ENCODE assay signal across 12 cellular contexts in the genomic region with DNA sequence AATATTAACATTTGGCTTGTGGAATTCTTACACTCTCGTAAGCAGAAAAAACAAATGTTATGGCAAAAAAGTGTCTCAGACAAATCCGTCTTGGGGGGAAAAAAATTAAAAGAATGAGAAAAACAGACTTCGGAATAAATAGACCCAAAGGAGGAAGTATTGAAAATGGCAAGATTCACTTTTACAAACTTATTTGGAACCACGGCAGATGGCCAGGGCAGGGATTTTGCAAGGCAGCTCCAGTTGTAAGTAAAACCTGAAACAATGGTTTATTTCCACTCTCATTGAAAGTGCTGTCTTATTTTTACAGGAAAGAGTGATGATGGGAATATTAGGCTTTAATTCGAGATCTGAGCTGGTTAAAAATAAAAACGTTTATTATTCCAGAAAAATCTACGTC. TPM values are rescaled to one million over a fixed set of nuclear protein-coding genes. Genes with fewer than 3 reads are reported as not detected.
A peak's percentile ranks its signal among the peaks of the same experiment; 100 is the strongest.
DNase-seq lines count a peak whose midpoint lies in the region; ATAC-seq, FAIRE-seq and TF ChIP-seq lines count a peak whose summit lies in the region.
"Had no signal": no experiment of that assay in that cellular context is flagged by ENCODE, and none has a peak within 500 bp of the region (broad histone marks: within the 10 kb centered on the region; RNA-seq: fewer than 3 reads in every experiment).

No MANE protein-coding gene starts in this region.

- H3K4me2 ChIP-seq in OCI-LY7 (ENCODE audit: low read length): peak overlapping the region; percentile 99; the same call in 1 of the 2 replicates

- H3K4me3 ChIP-seq in OCI-LY7 (ENCODE audit: low read depth, low read length, poor library complexity, severe bottlenecking): no peak overlapping the region
- peak overlapping the region in 1 of 3 donors; percentile 2 for H3K4me3 ChIP-seq in skeletal muscle tissue (ENCODE audit: low read length in 3 of 3)

- ATAC-seq in GM19397 (IDR thresholded peaks at IDR 0.05; ENCODE audit: unreplicated experiment): no peak

- DNase-seq in GM19239 (ENCODE audit: insufficient read length, low spot score) (no peak), OCI-LY7 (ENCODE audit: low spot score) (no peak), fibroblast of gingiva (ENCODE audit: low read depth) (peak; percentile 40), AG08395 (ENCODE audit: low spot score) (no peak), RWPE1 (ENCODE audit: low spot score) (no peak)
- DNase-seq in stimulated activated CD4-positive, alpha-beta T cell treated with anti-CD3 and anti-CD28 coated beads, Interleukin-4, amount 100 ng/mL, for 24 hours: no peak
- DNase-seq: cerebellar nuclear complex, NCI-H446 treated with DMSO at 0.1 percent for 48 hours, trophoblast cell had no signal

- H3K36me3 ChIP-seq in OCI-LY7 (ENCODE audit: insufficient read depth, low read length) (no peaks in the 10 kb centered on the region), skeletal muscle tissue (ENCODE audit: control insufficient read depth in 3 of 3, insufficient read depth in 3 of 3, low read length in 3 of 3) (no peaks in the 10 kb centered on the region)

- CTCF ChIA-PET in OCI-LY7 (lab: Charles Lee; ENCODE audit: unreplicated experiment) (no interaction called here), RWPE1 (lab: Yijun Ruan, JAX) (no interaction called here)

- no peak overlapping the region for H3K9ac ChIP-seq in skeletal muscle tissue (ENCODE audit: low read depth in 1 of 3, low read length in 3 of 3)

- H3K9me3 ChIP-seq in OCI-LY7 (ENCODE audit: low read length): no peaks in the 10 kb centered on the region
- H3K9me3 ChIP-seq in skeletal muscle tissue (ENCODE audit: control insufficient read depth in 3 of 3, low read length in 3 of 3): no peaks in the 10 kb centered on the region

- intact Hi-C loops in OCI-LY7 (cut with micrococcal nuclease; ENCODE audit: unreplicated experiment): loop anchor here (5.0 kb wide), 3 partner anchors 326 to 729 kb away; no protein-coding TSS in a partner anchor

- peak; percentile 4 for FAIRE-seq in GM19239 (lab: Jason Lieb, UNC)
- FAIRE-seq: TTC549 had no signal

- no TSS peak for BruUV-seq in OCI-LY7 (replicated peaks; lab: Mats Ljungman, UMichigan)

- H3K9me2 ChIP-seq in OCI-LY7 (ENCODE audit: insufficient read depth, low read length): no peaks in the 10 kb centered on the region

- POLR2A ChIA-PET in OCI-LY7 (lab: Charles Lee): interaction anchor here (0.7 kb wide), 2 partner anchors 132 to 1296 kb away, joined by 3 read pairs; no protein-coding TSS in a partner anchor
- POLR2A ChIA-PET in RWPE1 (lab: Yijun Ruan, JAX; ENCODE audit: low non-redundant PET): interaction anchor here (0.7 kb wide), 1 partner anchor 727 kb away, joined by 6 read pairs; no protein-coding TSS in a partner anchor

- TF ChIP-seq CTCF in OCI-LY7 (conservative IDR thresholded peaks at IDR 0.05; ENCODE audit: low read length) (no peak), RWPE1 (conservative IDR thresholded peaks at IDR 0.05; ENCODE audit: low read depth) (no peak)

- H2AFZ ChIP-seq in OCI-LY7 (ENCODE audit: low read length): no peak overlapping the region; the same call in 1 of the 2 replicates

- no peaks in the 10 kb centered on the region for H3K79me2 ChIP-seq in OCI-LY7 (ENCODE audit: insufficient read depth, low read depth, low read length)

- H3K27me3 ChIP-seq in skeletal muscle tissue (ENCODE audit: control insufficient read depth in 3 of 3, insufficient read depth in 3 of 3, low read length in 3 of 3): no peaks in the 10 kb centered on the region

- H4K20me1 ChIP-seq in OCI-LY7 (ENCODE audit: insufficient read depth, low read length): no peaks in the 10 kb centered on the region

- H3K4me1 ChIP-seq in OCI-LY7 (ENCODE audit: insufficient read depth, low read length, poor library complexity, severe bottlenecking) (peaks cover 8% of the 10 kb centered on the region), skeletal muscle tissue (ENCODE audit: control insufficient read depth in 3 of 3, insufficient read depth in 3 of 3, low read length in 3 of 3) (peaks cover 20 to 36% (median 35%) of the 10 kb centered on the region in 3 donors)

- H3K27ac ChIP-seq in OCI-LY7 (ENCODE audit: low read depth, low read length, poor library complexity, severe bottlenecking) (no peak overlapping the region), skeletal muscle tissue (ENCODE audit: low read depth, low read length) (peak overlapping the region; percentile 97), RWPE1 (no peak overlapping the region; the same call in 1 of the 2 replicates)

RNA-seq across cellular contexts. Expression of gene ZNF438, which starts 1.5 kb away (rescaled TPM):
- total RNA-seq in OCI-LY7 (2014; rRNA removed; shearing (Covaris generic)): 1.3 and 2.0 TPM in 2 replicates
- total RNA-seq in OCI-LY7 (2022) (2.1 and 2.5 TPM in 2 replicates), skeletal muscle tissue (6.8 TPM)
